8 cellular contexts compared by ENCODE assay signal in the genomic region with DNA sequence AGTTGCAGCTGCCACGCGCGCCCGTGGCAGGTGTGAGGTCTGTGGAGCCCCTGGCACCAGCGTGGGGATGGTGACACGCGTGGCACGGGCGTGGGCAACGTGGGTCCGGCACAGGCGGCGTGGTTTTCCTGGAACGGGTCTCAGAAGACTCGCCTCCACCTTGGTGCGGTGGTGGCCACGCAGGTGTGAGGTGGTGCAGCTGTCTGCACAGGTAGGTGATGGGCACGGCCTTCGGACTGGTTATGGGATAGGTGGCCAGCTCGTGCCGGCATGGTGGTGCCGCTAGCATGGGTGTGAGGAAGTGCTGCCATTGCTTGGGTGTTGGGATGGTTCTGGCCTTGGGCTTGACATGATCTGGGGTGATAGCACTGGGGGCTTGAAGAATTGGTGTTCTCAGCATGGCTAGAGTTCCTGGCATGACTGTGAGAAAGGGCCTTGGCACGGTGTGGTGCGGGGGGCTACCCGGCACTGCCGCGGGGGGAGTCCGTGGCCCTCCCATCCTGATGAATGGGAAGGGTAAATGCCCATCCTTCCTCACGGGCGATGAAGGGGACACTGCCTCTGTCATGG. TPM values are rescaled to one million over a fixed set of nuclear protein-coding genes. Genes with fewer than 3 reads are reported as not detected.
DNase-seq lines count a peak whose midpoint lies in the region; ATAC-seq and TF ChIP-seq lines count a peak whose summit lies in the region.

No MANE protein-coding gene starts in this region.

- in situ Hi-C loops in transverse colon (cut with MboI; ENCODE audit: low pct_ligation_motif_present in 1 of 4, low pct_unique_long_range_greater_than_20kb in 1 of 4, low sequenced_read_pairs in 3 of 4), result no loop called here

- H3K4me1 Mint-ChIP-seq in activated T-cell treated with anti-CD3 and anti-CD28 coated beads, Interleukin-2, amount 50 U/mL, for 72 hours (ENCODE audit: low read depth), result peaks cover 5% of the 10 kb centered on the region
- H3K4me1 Mint-ChIP-seq in MCF 10A (ENCODE audit: insufficient read depth, unreplicated experiment) (no peaks in the 10 kb centered on the region), memory B cell (peaks cover 3% of the 10 kb centered on the region)

- POLR2A ChIA-PET in MCF 10A (lab: Yijun Ruan, JAX), result interaction anchor here (1.0 to 1.6 kb wide), 3 partner anchors 10 to 53 kb away, joined by 3 read pairs; no protein-coding TSS in a partner anchor

- CTCF ChIA-PET in MCF 10A (lab: Yijun Ruan, JAX), result interaction anchor here (0.7 to 4.5 kb wide), 8 partner anchors 9 to 266 kb away, joined by 3 to 61 read pairs (median 4); no protein-coding TSS in a partner anchor

- peaks cover 20% of the 10 kb centered on the region for H3K27me3 Mint-ChIP-seq in activated T-cell treated with anti-CD3 and anti-CD28 coated beads, Interleukin-2, amount 50 U/mL, for 72 hours (ENCODE audit: low read depth)
- H3K27me3 Mint-ChIP-seq in MCF 10A (ENCODE audit: insufficient read depth, unreplicated experiment), result peaks cover 41% of the 10 kb centered on the region
- H3K27me3 Mint-ChIP-seq in memory B cell, result peaks cover 17% of the 10 kb centered on the region

- peak overlapping the region in 3 of 4 donors; percentile 62 to 69 (median 63) for H3K27ac ChIP-seq in transverse colon

- intact Hi-C loops in MCF 10A (cut with micrococcal nuclease), result loop anchor here (1.0 kb wide), 1 partner anchor 53 kb away; no protein-coding TSS in a partner anchor
- intact Hi-C loops in transverse colon (cut with DNase I; ENCODE audit: low total_unique reads), result loop anchor here (2.0 kb wide), 1 partner anchor 52 kb away; no protein-coding TSS in a partner anchor

- peaks cover 3 to 49% (median 41%) of the 10 kb centered on the region in 4 donors for H3K4me1 ChIP-seq in transverse colon

- no peaks in the 10 kb centered on the region for H3K36me3 Mint-ChIP-seq in activated T-cell treated with anti-CD3 and anti-CD28 coated beads, Interleukin-2, amount 50 U/mL, for 72 hours (ENCODE audit: insufficient read depth in 2 of 2)
- no peaks in the 10 kb centered on the region for H3K36me3 Mint-ChIP-seq in MCF 10A (ENCODE audit: insufficient read depth, unreplicated experiment)
- no peaks in the 10 kb centered on the region for H3K36me3 Mint-ChIP-seq in memory B cell

- H3K27ac Mint-ChIP-seq in activated T-cell treated with anti-CD3 and anti-CD28 coated beads, Interleukin-2, amount 50 U/mL, for 72 hours, result no peak overlapping the region
- H3K27ac Mint-ChIP-seq in MCF 10A (ENCODE audit: low read depth, unreplicated experiment), result no peak overlapping the region
- H3K27ac Mint-ChIP-seq in memory B cell, result no peak overlapping the region

- H3K9me3 Mint-ChIP-seq in activated T-cell treated with anti-CD3 and anti-CD28 coated beads, Interleukin-2, amount 50 U/mL, for 72 hours, result no peaks in the 10 kb centered on the region
- H3K9me3 Mint-ChIP-seq in MCF 10A (ENCODE audit: unreplicated experiment) (no peaks in the 10 kb centered on the region), memory B cell (no peaks in the 10 kb centered on the region)

- TF ChIP-seq EP300 in transverse colon (IDR thresholded peaks at IDR 0.05; ENCODE audit: low read depth), result no peak

- H3K27me3 ChIP-seq in transverse colon, result no peaks in the 10 kb centered on the region

- no TSS peak for BruUV-seq in MCF 10A (replicated peaks; lab: Mats Ljungman, UMichigan)

- H3K4me3 ChIP-seq in transverse colon, result peak overlapping the region; percentile 35 to 53 (median 48)

- TF ChIP-seq POLR2A in transverse colon (IDR thresholded peaks at IDR 0.05), result no peak

- no peak for DNase-seq in activated T-cell treated with anti-CD3 and anti-CD28 coated beads, Interleukin-2, amount 50 U/mL, for 72 hours
- DNase-seq in activated T-cell treated with anti-CD3 and anti-CD28 coated beads, Interleukin-2, amount 50 U/mL, for 1 hour, result no peak
- DNase-seq in MCF 10A (ENCODE audit: unreplicated experiment), result no peak
- no peak for DNase-seq in memory B cell (ENCODE audit: low spot score in 2 of 2)
- no peak for DNase-seq in transverse colon
- no peak for DNase-seq in activated effector memory CD4-positive, alpha-beta T cell treated with anti-CD3 and anti-CD28 coated beads, Interleukin-2, amount 50 U/mL, for 16 hours
- no peak for DNase-seq in 8988T

- no peak for ATAC-seq in activated T-cell treated with anti-CD3 and anti-CD28 coated beads, Interleukin-2, amount 50 U/mL, for 72 hours (replicated peaks in 1 of 2)
- ATAC-seq in memory B cell (ENCODE audit: low read depth) (no peak), GM18861 (IDR thresholded peaks at IDR 0.05; ENCODE audit: unreplicated experiment) (no peak)

- H3K9me3 ChIP-seq in transverse colon, result no peaks in the 10 kb centered on the region

- 42 to 100% methylated on average over 1 to 30 of the region's 30 CpGs for WGBS in transverse colon (ENCODE audit: low coverage in 1 of 2), 2 donors

- no peak for TF ChIP-seq CTCF in MCF 10A (IDR thresholded peaks at IDR 0.05; ENCODE audit: unreplicated experiment)
- TF ChIP-seq CTCF in transverse colon (IDR thresholded peaks at IDR 0.05), result no peak

- H3K36me3 ChIP-seq in transverse colon, result no peaks in the 10 kb centered on the region

- H3K4me3 Mint-ChIP-seq in activated T-cell treated with anti-CD3 and anti-CD28 coated beads, Interleukin-2, amount 50 U/mL, for 72 hours, result peak overlapping the region; percentile 47 to 63
- H3K4me3 Mint-ChIP-seq in MCF 10A (ENCODE audit: unreplicated experiment), result peak overlapping the region; percentile 68
- peak overlapping the region; percentile 35 for H3K4me3 Mint-ChIP-seq in memory B cell

RNA-seq across cellular contexts. Expression of gene DAGLA, which starts 0.5 kb away (rescaled TPM):
- total RNA-seq in activated T-cell treated with anti-CD3 and anti-CD28 coated beads, Interleukin-2, amount 50 U/mL, for 72 hours, result under 1 TPM; 0.05 to 0.09 TPM
- total RNA-seq in MCF 10A (2022) (1.0 and 1.5 TPM in 2 replicates), transverse colon (10 to 100 TPM; 11.9 to 31.4 (median 17.0) TPM)
